11 cellular contexts compared by ENCODE assay signal in genomic region chr21:36471254-36471723, GRCh38. TPM values are rescaled to one million over a fixed set of nuclear protein-coding genes. Genes with fewer than 3 reads are reported as not detected.
DNase-seq lines count a peak whose midpoint lies in the region; ATAC-seq, FAIRE-seq and TF ChIP-seq lines count a peak whose summit lies in the region.
"Had no signal": no experiment of that assay in that cellular context is flagged by ENCODE, and none has a peak within 500 bp of the region (broad histone marks: within the 10 kb centered on the region; RNA-seq: fewer than 3 reads in every experiment).

No MANE protein-coding gene starts in this region.

- no peaks in the 10 kb centered on the region for H3K36me3 ChIP-seq in brain microvascular endothelial cell (replicated peaks)
- H3K36me3 ChIP-seq in small intestine (ENCODE audit: control insufficient read depth in 2 of 2, insufficient read depth in 2 of 2, low read length in 2 of 2) = no peaks in the 10 kb centered on the region
- no peaks in the 10 kb centered on the region for H3K36me3 ChIP-seq in suprapubic skin

- no peak for TF ChIP-seq EP300 in suprapubic skin (IDR thresholded peaks at IDR 0.05)

- H3K27me3 ChIP-seq in brain microvascular endothelial cell (replicated peaks) (no peaks in the 10 kb centered on the region), small intestine (ENCODE audit: control insufficient read depth in 2 of 2, insufficient read depth in 2 of 2, low read length in 2 of 2) (no peaks in the 10 kb centered on the region), suprapubic skin (peaks cover 6% of the 10 kb centered on the region)

- peak; percentile 66 for DNase-seq in A172 (ENCODE audit: low spot score)
- DNase-seq in brain microvascular endothelial cell = peak; percentile 83
- DNase-seq in small intestine = no peak
- DNase-seq in suprapubic skin (ENCODE audit: low spot score in 2 of 2) = no peak
- DNase-seq in activated CD4-positive, alpha-beta T cell treated with anti-CD3 and anti-CD28 coated beads, Interleukin-2, amount 50 U/mL, for 1 hour = no peak

- ATAC-seq in GM18867 (IDR thresholded peaks at IDR 0.05; ENCODE audit: unreplicated experiment) (peak; percentile 66), HG02973 (IDR thresholded peaks at IDR 0.05; ENCODE audit: unreplicated experiment) (peak; percentile 66), GM21717 (IDR thresholded peaks at IDR 0.05; ENCODE audit: unreplicated experiment) (no peak)

- TF ChIP-seq CTCF in brain microvascular endothelial cell (IDR thresholded peaks at IDR 0.05; ENCODE audit: low read depth, low read length, missing control alignments) = no peak
- no peak for TF ChIP-seq CTCF in suprapubic skin (IDR thresholded peaks at IDR 0.05)

- in situ Hi-C loops in brain microvascular endothelial cell (cut with HindIII; ENCODE audit: low pct_ligation_motif_present, low sequenced_read_pairs) = no loop called here

- H3K4me1 ChIP-seq in small intestine (ENCODE audit: control insufficient read depth in 2 of 2, insufficient read depth in 1 of 2, low read depth in 1 of 2, low read length in 1 of 2) (no peaks in the 10 kb centered on the region), suprapubic skin (no peaks in the 10 kb centered on the region)
- H3K4me1 ChIP-seq: parathyroid adenoma had no signal

- H3K9me3 ChIP-seq in small intestine (ENCODE audit: control insufficient read depth, low read depth) (no peaks in the 10 kb centered on the region), suprapubic skin (no peaks in the 10 kb centered on the region)

- TF ChIP-seq POLR2A in suprapubic skin (IDR thresholded peaks at IDR 0.05) = no peak

- 41 to 56% (median 46%) methylated on average over 1 of the region's 1 CpG for WGBS in small intestine, 3 donors
- WGBS in suprapubic skin = 89% methylated on average over 1 of the region's 1 CpG

- H3K27ac ChIP-seq in brain microvascular endothelial cell = peak overlapping the region; percentile 71
- no peak overlapping the region for H3K27ac ChIP-seq in small intestine (ENCODE audit: low read depth in 1 of 2, low read length in 1 of 2)
- no peak overlapping the region for H3K27ac ChIP-seq in suprapubic skin
- H3K27ac ChIP-seq: parathyroid adenoma had no signal

- no peak for FAIRE-seq in small intestine (lab: Jason Lieb, UNC)

- H3K4me3 ChIP-seq in brain microvascular endothelial cell (ENCODE audit: low read depth, low read length) (no peak overlapping the region), small intestine (ENCODE audit: low read depth in 1 of 2, low read length in 2 of 2) (no peak overlapping the region), suprapubic skin (no peak overlapping the region)

RNA-seq across cellular contexts. Expression of gene CLDN14, which starts 8.6 kb away (rescaled TPM):
- not detected in 2 replicates for total RNA-seq in A172 (2014; rRNA removed; shearing (Covaris generic))
- under 1 TPM in 1 of 3 donors, not detected in 2; 0.09 TPM for polyA plus RNA-seq in small intestine
- under 1 TPM in 2 of 4 donors, not detected in 2; 0.42 to 0.62 TPM for total RNA-seq in suprapubic skin
- total RNA-seq: LHCN-M2, OCI-LY7 had no signal

Comparison
In these comparisons a context has a peak if more than half of its experiments do, and no peak if none do; other contexts are left out.
1. DNase-seq: peak in A172 (single experiment) and brain microvascular endothelial cell (single experiment); none in small intestine (single experiment), suprapubic skin (0 of 2) and activated CD4-positive, alpha-beta T cell treated with anti-CD3 and anti-CD28 coated beads, Interleukin-2, amount 50 U/mL, for 1 hour (single experiment).